8 cellular contexts compared by ENCODE assay signal in the genomic region with DNA sequence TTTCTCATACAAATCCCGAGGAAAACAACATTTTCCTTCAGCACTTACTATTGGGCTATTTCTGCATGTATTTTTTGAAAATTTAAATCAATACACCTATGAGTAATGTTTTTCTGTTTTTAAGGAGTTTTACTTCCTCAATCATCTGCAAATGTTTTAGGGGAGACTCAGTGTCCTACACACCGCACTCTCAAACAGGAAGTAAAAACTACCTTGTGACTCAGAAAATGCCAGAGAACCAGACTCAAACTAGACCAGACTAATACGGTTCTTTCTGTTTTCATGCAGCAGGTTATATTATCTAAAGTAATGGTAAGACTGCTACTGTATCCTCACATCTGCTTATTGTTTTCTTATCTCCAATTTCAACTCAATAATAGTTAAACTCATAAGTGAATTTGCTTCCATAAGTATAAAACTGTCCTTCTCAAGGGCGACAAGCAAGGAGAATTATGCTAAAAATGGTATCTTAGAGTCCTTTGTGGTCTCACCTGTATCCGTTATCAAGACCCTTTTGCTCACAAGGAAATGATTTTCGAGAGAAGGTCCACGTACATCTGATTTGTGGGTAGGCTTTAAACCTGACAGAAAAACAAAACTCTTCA. TPM values are rescaled to one million over a fixed set of nuclear protein-coding genes. Genes with fewer than 3 reads are reported as not detected.
DNase-seq lines count a peak whose midpoint lies in the region; ATAC-seq, FAIRE-seq and TF ChIP-seq lines count a peak whose summit lies in the region.

No MANE protein-coding gene starts in this region.

- H3K4me3 ChIP-seq in GM06990 (replicated peaks; ENCODE audit: low read depth, low read length) (peak overlapping the region; percentile 10; the same call in 1 of the 2 replicates), astrocyte (ENCODE audit: insufficient read depth, low read depth, low read length) (no peak overlapping the region), WERI-Rb-1 (ENCODE audit: low read depth, low read length) (no peak overlapping the region), gastrocnemius medialis (no peak overlapping the region)

- H3K36me3 Mint-ChIP-seq in astrocyte (ENCODE audit: low read depth, unreplicated experiment), result no peaks in the 10 kb centered on the region

- H2AFZ ChIP-seq in astrocyte (ENCODE audit: low read depth, low read length), result no peak overlapping the region

- DNase-seq in GM06990 (ENCODE audit: extremely low read depth, insufficient read length) (peak; percentile 78), astrocyte (ENCODE audit: low read depth) (no peak), amniotic stem cell (lab: John Stamatoyannopoulos, UW) (no peak), WERI-Rb-1 (no peak), gastrocnemius medialis (no peak)
- no peak for DNase-seq in stimulated activated CD4-positive, alpha-beta T cell treated with anti-CD3 and anti-CD28 coated beads, Interleukin-12 subunit alpha, Interleukin-12 subunit beta, amount 100 ng/mL, for 4 hours

- no peaks in the 10 kb centered on the region for H3K4me1 ChIP-seq in astrocyte (ENCODE audit: insufficient read depth, low read length)
- no peaks in the 10 kb centered on the region for H3K4me1 ChIP-seq in gastrocnemius medialis

- in situ Hi-C loops in gastrocnemius medialis (cut with MboI; ENCODE audit: low sequenced_read_pairs in 4 of 4), result no loop called here

- H3K4me1 Mint-ChIP-seq in astrocyte (ENCODE audit: low read depth, unreplicated experiment), result peaks cover 21% of the 10 kb centered on the region

- no peak for TF ChIP-seq POLR2A in gastrocnemius medialis (IDR thresholded peaks at IDR 0.05)

- no peaks in the 10 kb centered on the region for H3K9me3 Mint-ChIP-seq in astrocyte (ENCODE audit: unreplicated experiment)

- H3K27me3 ChIP-seq in GM06990 (replicated peaks; ENCODE audit: control insufficient read depth, insufficient read depth, low read length) (no peaks in the 10 kb centered on the region), astrocyte (ENCODE audit: insufficient read depth, low read length) (peaks cover 2% of the 10 kb centered on the region), WERI-Rb-1 (ENCODE audit: insufficient read depth, low read depth, severe bottlenecking) (peaks cover 48% of the 10 kb centered on the region), gastrocnemius medialis (no peaks in the 10 kb centered on the region)

- no peak overlapping the region for H3K9ac ChIP-seq in astrocyte (ENCODE audit: low read length)

- intact Hi-C loops in gastrocnemius medialis (cut with DNase I; ENCODE audit: low total_unique reads), result no loop called here

- H3K27me3 Mint-ChIP-seq in astrocyte (ENCODE audit: low read depth, unreplicated experiment), result no peaks in the 10 kb centered on the region

- peak; percentile 82 for ATAC-seq in GM21381 (IDR thresholded peaks at IDR 0.05; ENCODE audit: unreplicated experiment)
- ATAC-seq in HG03457 (IDR thresholded peaks at IDR 0.05; ENCODE audit: unreplicated experiment), result peak; percentile 94
- ATAC-seq in gastrocnemius medialis, result no peak

- H3K27ac Mint-ChIP-seq in astrocyte (ENCODE audit: unreplicated experiment), result peak overlapping the region; percentile 44

- TF ChIP-seq CTCF in GM06990 (IDR thresholded peaks at IDR 0.05; ENCODE audit: insufficient read depth, low read length, poor library complexity, severe bottlenecking), result no peak
- TF ChIP-seq CTCF in astrocyte (IDR thresholded peaks at IDR 0.05; ENCODE audit: insufficient read depth, low read depth, low read length), result no peak
- TF ChIP-seq CTCF in WERI-Rb-1 (IDR thresholded peaks at IDR 0.05; ENCODE audit: low read depth, low read length), result no peak
- no peak for TF ChIP-seq CTCF in gastrocnemius medialis (IDR thresholded peaks at IDR 0.05 in 4 of 5, conservative IDR thresholded peaks at IDR 0.05 in 1 of 5)

- H3K36me3 ChIP-seq in GM06990 (ENCODE audit: control insufficient read depth, insufficient read depth, low read length) (no peaks in the 10 kb centered on the region), astrocyte (ENCODE audit: insufficient read depth, low read length) (no peaks in the 10 kb centered on the region), WERI-Rb-1 (no peaks in the 10 kb centered on the region), gastrocnemius medialis (no peaks in the 10 kb centered on the region)

- no peak overlapping the region for H3K4me3 Mint-ChIP-seq in astrocyte (ENCODE audit: unreplicated experiment)

- no peaks in the 10 kb centered on the region for H3K79me2 ChIP-seq in astrocyte (ENCODE audit: insufficient read depth, low read length)

- H3K27ac ChIP-seq in astrocyte (ENCODE audit: low read depth, low read length) (no peak overlapping the region), WERI-Rb-1 (no peak overlapping the region), gastrocnemius medialis (no peak overlapping the region)

- H3K4me2 ChIP-seq in astrocyte (ENCODE audit: low read length), result no peak overlapping the region

- H4K20me1 ChIP-seq in astrocyte (ENCODE audit: insufficient read depth, low read length), result no peaks in the 10 kb centered on the region

- FAIRE-seq in astrocyte (lab: Jason Lieb, UNC), result no peak

- H3K9me3 ChIP-seq in astrocyte (ENCODE audit: insufficient read depth, low read depth, low read length), result no peaks in the 10 kb centered on the region
- no peaks in the 10 kb centered on the region for H3K9me3 ChIP-seq in WERI-Rb-1 (ENCODE audit: severe bottlenecking)
- no peaks in the 10 kb centered on the region for H3K9me3 ChIP-seq in gastrocnemius medialis

RNA-seq across cellular contexts. Expression of gene FLT3, which starts 52.5 kb away (rescaled TPM):
- total RNA-seq in astrocyte, result 0.10 TPM in 1 of 2 replicates, not detected in the other
- total RNA-seq in gastrocnemius medialis, result under 1 TPM; 0.22 to 0.92 (median 0.37) TPM

RNA-seq across cellular contexts. Expression of gene URAD, which starts 59.4 kb away (rescaled TPM):
- not detected in 2 replicates for total RNA-seq in astrocyte
- not detected for total RNA-seq in gastrocnemius medialis

Comparison
In these comparisons a context has a peak if more than half of its experiments do, and no peak if none do; other contexts are left out.
1. ATAC-seq: peak in GM21381 (single experiment) and HG03457 (single experiment); none in gastrocnemius medialis (0 of 2).